In genomic region chr1:42933610-42934009, GRCh38 we compare ENCODE assay signal across 1 cellular context.
TF ChIP-seq lines count a peak whose summit lies in the region.

No MANE protein-coding gene starts in this region.

TF ChIP-seq in IMR-90, 13 proteins besides CTCF, POLR2A, EP300 and RAD21:
- TF ChIP-seq CHD1 (IDR thresholded peaks at IDR 0.05; ENCODE audit: low read depth, low read length) (no peak), BHLHE40 (IDR thresholded peaks at IDR 0.05; ENCODE audit: low read depth, low read length) (no peak), RCOR1 (IDR thresholded peaks at IDR 0.05; ENCODE audit: insufficient replicate concordance, low read length) (no peak), NFE2L2 (IDR thresholded peaks at IDR 0.05; ENCODE audit: low read depth, low read length) (no peak), ELK1 (IDR thresholded peaks at IDR 0.05; ENCODE audit: borderline replicate concordance, low read depth, low read length) (no peak)
